Comparison of ENCODE assay signal across 8 cellular contexts in the genomic region with DNA sequence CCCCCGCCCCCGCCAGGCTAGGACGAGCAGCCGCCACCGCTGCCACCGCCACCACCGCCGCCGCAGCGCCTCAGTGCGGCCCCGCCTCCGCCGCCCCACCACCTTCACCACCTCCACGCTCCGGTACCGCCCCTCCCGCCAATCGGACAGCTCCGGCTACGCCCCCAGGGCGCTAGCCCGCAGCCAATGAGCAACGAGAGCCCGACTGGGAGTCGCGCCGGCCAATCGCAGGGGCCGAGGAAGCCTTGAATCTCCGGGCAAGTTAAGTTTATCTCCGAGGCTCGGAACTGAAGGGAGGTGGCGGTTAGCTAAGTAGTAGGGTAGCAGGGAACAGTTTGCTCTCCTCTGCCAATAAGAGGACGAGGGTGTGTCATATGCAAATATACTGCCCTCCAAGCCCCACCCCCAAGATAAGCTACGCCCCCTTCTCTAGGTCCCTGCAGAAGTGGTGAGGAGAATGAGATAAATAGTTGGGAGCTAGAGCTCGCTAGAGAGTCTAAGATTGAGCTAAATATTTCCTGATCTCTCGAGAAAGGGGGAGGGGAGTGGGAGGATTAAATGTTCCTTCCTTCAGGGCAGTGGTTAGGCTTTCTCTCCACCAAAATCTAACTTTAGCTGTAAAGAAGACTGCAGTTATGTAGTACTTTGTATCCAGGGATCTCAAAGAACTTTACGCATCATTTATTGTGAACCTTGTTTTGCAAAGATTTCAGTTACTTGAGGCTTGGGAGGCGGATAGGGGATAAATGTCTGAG. TPM values are rescaled to one million over a fixed set of nuclear protein-coding genes. Genes with fewer than 3 reads are reported as not detected.
DNase-seq lines count a peak whose midpoint lies in the region; ATAC-seq, FAIRE-seq and TF ChIP-seq lines count a peak whose summit lies in the region.

A gene with protein sequence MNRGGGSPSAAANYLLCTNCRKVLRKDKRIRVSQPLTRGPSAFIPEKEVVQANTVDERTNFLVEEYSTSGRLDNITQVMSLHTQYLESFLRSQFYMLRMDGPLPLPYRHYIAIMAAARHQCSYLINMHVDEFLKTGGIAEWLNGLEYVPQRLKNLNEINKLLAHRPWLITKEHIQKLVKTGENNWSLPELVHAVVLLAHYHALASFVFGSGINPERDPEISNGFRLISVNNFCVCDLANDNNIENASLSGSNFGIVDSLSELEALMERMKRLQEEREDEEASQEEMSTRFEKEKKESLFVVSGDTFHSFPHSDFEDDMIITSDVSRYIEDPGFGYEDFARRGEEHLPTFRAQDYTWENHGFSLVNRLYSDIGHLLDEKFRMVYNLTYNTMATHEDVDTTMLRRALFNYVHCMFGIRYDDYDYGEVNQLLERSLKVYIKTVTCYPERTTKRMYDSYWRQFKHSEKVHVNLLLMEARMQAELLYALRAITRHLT (minus strand): TSS at position 77 of the 755 bp plus-strand sequence. CDS start 342 bp downstream, outside the sequence.

- no peaks in the 10 kb centered on the region for H3K36me3 ChIP-seq in astrocyte (ENCODE audit: insufficient read depth, low read length)
- H3K36me3 ChIP-seq in uterus, result no peaks in the 10 kb centered on the region

- H3K4me3 Mint-ChIP-seq in astrocyte (ENCODE audit: unreplicated experiment), result peak within 1 kb of the TSS; percentile 98

- H3K27me3 ChIP-seq in astrocyte (ENCODE audit: insufficient read depth, low read length), result no peaks in the 10 kb centered on the region
- no peaks in the 10 kb centered on the region for H3K27me3 ChIP-seq in uterus

- H4K20me1 ChIP-seq in astrocyte (ENCODE audit: insufficient read depth, low read length), result no peaks in the 10 kb centered on the region

- peak within 1 kb of the TSS; percentile 84 for H3K9ac ChIP-seq in astrocyte (ENCODE audit: low read length)

- H3K36me3 Mint-ChIP-seq in astrocyte (ENCODE audit: low read depth, unreplicated experiment), result no peaks in the 10 kb centered on the region

- H3K27ac ChIP-seq in astrocyte (ENCODE audit: low read depth, low read length) (peak within 1 kb of the TSS; percentile 59), uterus (peak within 1 kb of the TSS; percentile 85 to 92)

- peak within 1 kb of the TSS; percentile 91 for H3K4me2 ChIP-seq in astrocyte (ENCODE audit: low read length)

- FAIRE-seq in GM18507 (lab: Jason Lieb, UNC), result peak; percentile 100
- FAIRE-seq in astrocyte (lab: Jason Lieb, UNC), result peak; percentile 82

- peaks cover 23% of the 10 kb centered on the region for H3K79me2 ChIP-seq in astrocyte (ENCODE audit: insufficient read depth, low read length)

- TF ChIP-seq CTCF in astrocyte (IDR thresholded peaks at IDR 0.05; ENCODE audit: insufficient read depth, low read depth, low read length) (no peak), uterus (IDR thresholded peaks at IDR 0.05) (peak in 3 of 4 experiments; percentile 21 to 41 (median 29))

- DNase-seq in GM18507 (ENCODE audit: extremely low spot score, insufficient read length, low read depth), result peak; percentile 88
- peak; percentile 98 for DNase-seq in NCI-H2029 (lab: John Stamatoyannopoulos, UW)
- peak; percentile 98 for DNase-seq in T-helper 9 cell
- DNase-seq in astrocyte (ENCODE audit: low read depth), result peak; percentile 100
- peak; percentile 95 for DNase-seq in hepatic stellate cell (ENCODE audit: low spot score)
- DNase-seq in putamen (ENCODE audit: low spot score), result peak; percentile 99
- DNase-seq in uterus, result peak; percentile 98

- H3K4me3 ChIP-seq in astrocyte (ENCODE audit: insufficient read depth, low read depth, low read length) (peak within 1 kb of the TSS; percentile 83), uterus (peak within 1 kb of the TSS; percentile 76 to 91)

- intact Hi-C loops in uterus (cut with DNase I; ENCODE audit: low total_unique reads), result no loop called here

- peaks cover 12% of the 10 kb centered on the region for H3K4me1 Mint-ChIP-seq in astrocyte (ENCODE audit: low read depth, unreplicated experiment)

- peak within 1 kb of the TSS; percentile 89 for H2AFZ ChIP-seq in astrocyte (ENCODE audit: low read depth, low read length)

- ATAC-seq in HG02973 (IDR thresholded peaks at IDR 0.05; ENCODE audit: unreplicated experiment), result peak; percentile 94

- H3K4me1 ChIP-seq in astrocyte (ENCODE audit: insufficient read depth, low read length) (peaks cover 22% of the 10 kb centered on the region), uterus (no peaks in the 10 kb centered on the region)

- TF ChIP-seq POLR2A in uterus (IDR thresholded peaks at IDR 0.05), result peak; percentile 76 to 87

- H3K9me3 Mint-ChIP-seq in astrocyte (ENCODE audit: unreplicated experiment), result no peaks in the 10 kb centered on the region

- H3K27me3 Mint-ChIP-seq in astrocyte (ENCODE audit: low read depth, unreplicated experiment), result no peaks in the 10 kb centered on the region

- H3K9me3 ChIP-seq in astrocyte (ENCODE audit: insufficient read depth, low read depth, low read length) (no peaks in the 10 kb centered on the region), uterus (no peaks in the 10 kb centered on the region)

- peak within 1 kb of the TSS; percentile 92 for H3K27ac Mint-ChIP-seq in astrocyte (ENCODE audit: unreplicated experiment)

RNA-seq across cellular contexts. Expression of the gene that starts here (rescaled TPM):
- 85.6 and 98.1 TPM in 2 replicates for total RNA-seq in astrocyte
- total RNA-seq in uterus, result 100 to 1,000 TPM in 1 of 4 donors, 10 to 100 TPM in 3; 19.7 to 188 (median 39.3) TPM

Comparison
In these comparisons a context has a peak if more than half of its experiments do, and no peak if none do; other contexts are left out.
1. Peak in every context shown above with its lines: DNase-seq, ATAC-seq, H3K4me3 ChIP-seq and H3K27ac ChIP-seq.